ENCODE assay signal across 1 cellular context in genomic region chr20:17938889-17939619, GRCh38.
TF ChIP-seq lines count a peak whose summit lies in the region.

No MANE protein-coding gene starts in this region.

TF ChIP-seq in WTC11, 78 proteins besides CTCF, POLR2A, EP300 and RAD21 (continued from another document):
- TF ChIP-seq ZNF532 (CRISPR knock-in tag; IDR thresholded peaks at IDR 0.05; ENCODE audit: borderline replicate concordance), result no peak
- no peak for TF ChIP-seq GTF2I (CRISPR knock-in tag; conservative IDR thresholded peaks at IDR 0.05)
- TF ChIP-seq ATF6 (CRISPR knock-in tag; IDR thresholded peaks at IDR 0.05), result no peak
- TF ChIP-seq ZNF423 (CRISPR knock-in tag; IDR thresholded peaks at IDR 0.05), result no peak
- TF ChIP-seq JAZF1 (CRISPR knock-in tag; IDR thresholded peaks at IDR 0.05), result no peak
- TF ChIP-seq ZNF263 (CRISPR knock-in tag; IDR thresholded peaks at IDR 0.05; ENCODE audit: low read depth), result no peak
- no peak for TF ChIP-seq ZNF396 (CRISPR knock-in tag; IDR thresholded peaks at IDR 0.05; ENCODE audit: borderline replicate concordance)
- no peak for TF ChIP-seq TP53 (CRISPR knock-in tag; IDR thresholded peaks at IDR 0.05)
- no peak for TF ChIP-seq AFF4 (CRISPR knock-in tag; IDR thresholded peaks at IDR 0.05; ENCODE audit: borderline replicate concordance)
- TF ChIP-seq ERG (CRISPR knock-in tag; IDR thresholded peaks at IDR 0.05), result peak; percentile 62; the same call in 1 of the 2 replicates
- no peak for TF ChIP-seq NR2C2 (CRISPR knock-in tag; IDR thresholded peaks at IDR 0.05)
- TF ChIP-seq ZNF425 (CRISPR knock-in tag; conservative IDR thresholded peaks at IDR 0.05), result 0 out of 2 replicates have a peak, but pooled peaks have one; percentile 26
- peak; percentile 12; the same call in 1 of the 2 replicates for TF ChIP-seq AR (CRISPR knock-in tag; IDR thresholded peaks at IDR 0.05)
- no peak for TF ChIP-seq HMGA2 (CRISPR knock-in tag; IDR thresholded peaks at IDR 0.05)
- no peak for TF ChIP-seq ESRRA (CRISPR knock-in tag; IDR thresholded peaks at IDR 0.05; ENCODE audit: borderline replicate concordance)
- no peak for TF ChIP-seq SOX15 (CRISPR knock-in tag; IDR thresholded peaks at IDR 0.05)
- peak; percentile 37; the same call in 1 of the 2 replicates for TF ChIP-seq ETV6 (CRISPR knock-in tag; IDR thresholded peaks at IDR 0.05)
- TF ChIP-seq MYBL2 (CRISPR knock-in tag; IDR thresholded peaks at IDR 0.05), result no peak
- TF ChIP-seq E2F4 (CRISPR knock-in tag; IDR thresholded peaks at IDR 0.05; ENCODE audit: borderline replicate concordance, low read depth), result no peak
- TF ChIP-seq ZNF416 (CRISPR knock-in tag; IDR thresholded peaks at IDR 0.05), result no peak
- TF ChIP-seq KAT7 (CRISPR knock-in tag; IDR thresholded peaks at IDR 0.05; ENCODE audit: borderline replicate concordance), result no peak
- TF ChIP-seq USF2 (CRISPR knock-in tag; IDR thresholded peaks at IDR 0.05), result peak; percentile 23; the same call in 1 of the 2 replicates
- TF ChIP-seq NR1H2 (CRISPR knock-in tag; IDR thresholded peaks at IDR 0.05), result no peak
- no peak for TF ChIP-seq ZBTB43 (CRISPR knock-in tag; IDR thresholded peaks at IDR 0.05)
- TF ChIP-seq IRF2 (CRISPR knock-in tag; IDR thresholded peaks at IDR 0.05; ENCODE audit: borderline replicate concordance, low read depth), result no peak
- TF ChIP-seq NR3C1 (CRISPR knock-in tag; conservative IDR thresholded peaks at IDR 0.05; ENCODE audit: low read depth), result no peak
- no peak for TF ChIP-seq NFE2L1 (CRISPR knock-in tag; IDR thresholded peaks at IDR 0.05)
- TF ChIP-seq ZNF121 (CRISPR knock-in tag; IDR thresholded peaks at IDR 0.05), result no peak
- TF ChIP-seq EMX1 (CRISPR knock-in tag; IDR thresholded peaks at IDR 0.05), result peak; percentile 76; the same call in 1 of the 2 replicates
- TF ChIP-seq RORB (CRISPR knock-in tag; IDR thresholded peaks at IDR 0.05), result peak; percentile 24; the same call in 1 of the 2 replicates
- TF ChIP-seq FOXP1 (CRISPR knock-in tag; IDR thresholded peaks at IDR 0.05; ENCODE audit: borderline replicate concordance), result 0 out of 2 replicates have a peak, but pooled peaks have one; percentile 11
- TF ChIP-seq JUN (CRISPR knock-in tag; IDR thresholded peaks at IDR 0.05), result no peak
- TF ChIP-seq MLX (CRISPR knock-in tag; IDR thresholded peaks at IDR 0.05), result no peak
- TF ChIP-seq ZSCAN18 (CRISPR knock-in tag; IDR thresholded peaks at IDR 0.05), result no peak
- TF ChIP-seq GABPB1 (CRISPR knock-in tag; IDR thresholded peaks at IDR 0.05), result peak; percentile 65; the same call in 1 of the 2 replicates
